Comparison of ENCODE assay signal across 8 cellular contexts in genomic region chr5:34838785-34839714, GRCh38. TPM values are rescaled to one million over a fixed set of nuclear protein-coding genes. Genes with fewer than 3 reads are reported as not detected.
DNase-seq lines count a peak whose midpoint lies in the region; ATAC-seq and TF ChIP-seq lines count a peak whose summit lies in the region.

TTC23L (plus strand) TSS chr5:34839164; CDS start chr5:34840672, 1,508 bp downstream.

- DNase-seq in CD1c-positive myeloid dendritic cell (ENCODE audit: extremely low spot score) = peak; percentile 91
- DNase-seq in NCI-H82 (lab: John Stamatoyannopoulos, UW) = peak; percentile 98
- peak; percentile 78 for DNase-seq in activated T-cell treated with anti-CD3 and anti-CD28 coated beads for 4 hours
- peak; percentile 85 to 87 for DNase-seq in erythroblast (lab: John Stamatoyannopoulos, UW)
- DNase-seq in mucosa of gallbladder (ENCODE audit: low spot score) = peak; percentile 93
- DNase-seq in stimulated activated CD8-positive, alpha-beta memory T cell treated with anti-CD3 and anti-CD28 coated beads, Interleukin-4, amount 100 ng/mL, for 1 hour (ENCODE audit: low read depth in 2 of 2, low spot score in 1 of 2) = peak; percentile 73 to 77

- peak; percentile 33 for TF ChIP-seq POLR2A in erythroblast (IDR thresholded peaks at IDR 0.05; ENCODE audit: low read length)

- ATAC-seq in GM19452 (IDR thresholded peaks at IDR 0.05; ENCODE audit: unreplicated experiment) (peak; percentile 98), HG03571 (IDR thresholded peaks at IDR 0.05; ENCODE audit: unreplicated experiment) (peak; percentile 99)

RNA-seq across cellular contexts. Expression of gene TTC23L, which starts in this region (rescaled TPM):
- 1.6 TPM for total RNA-seq in mucosa of gallbladder

Comparison
In these comparisons a context has a peak if more than half of its experiments do, and no peak if none do; other contexts are left out.
1. Peak in every context shown above with its lines: DNase-seq and ATAC-seq.